ENCODE assay signal across 2 cellular contexts in the genomic region with DNA sequence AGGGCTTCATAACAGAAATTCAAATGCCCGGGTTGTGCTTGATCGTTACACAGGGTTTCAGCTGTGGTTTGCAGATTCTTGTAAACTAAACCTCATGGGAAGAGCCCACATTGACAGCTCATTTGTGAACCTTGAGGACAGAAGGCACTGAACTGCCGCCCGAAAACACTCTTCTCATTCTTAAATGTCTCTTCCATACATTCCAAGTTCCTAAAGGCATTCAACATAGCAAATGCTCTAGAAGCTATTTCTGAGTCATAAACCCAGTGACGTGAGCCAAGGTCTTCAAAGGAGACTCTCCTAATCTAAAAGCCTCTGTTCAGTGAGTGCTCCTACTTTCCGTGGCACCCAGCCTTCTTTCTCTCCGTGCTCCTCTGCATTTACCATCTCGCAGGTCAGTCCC.
TF ChIP-seq lines count a peak whose summit lies in the region.

No MANE protein-coding gene starts in this region.

TF ChIP-seq in GM23338, 12 proteins besides CTCF, POLR2A, EP300 and RAD21:
- TF ChIP-seq, protein P1, sequence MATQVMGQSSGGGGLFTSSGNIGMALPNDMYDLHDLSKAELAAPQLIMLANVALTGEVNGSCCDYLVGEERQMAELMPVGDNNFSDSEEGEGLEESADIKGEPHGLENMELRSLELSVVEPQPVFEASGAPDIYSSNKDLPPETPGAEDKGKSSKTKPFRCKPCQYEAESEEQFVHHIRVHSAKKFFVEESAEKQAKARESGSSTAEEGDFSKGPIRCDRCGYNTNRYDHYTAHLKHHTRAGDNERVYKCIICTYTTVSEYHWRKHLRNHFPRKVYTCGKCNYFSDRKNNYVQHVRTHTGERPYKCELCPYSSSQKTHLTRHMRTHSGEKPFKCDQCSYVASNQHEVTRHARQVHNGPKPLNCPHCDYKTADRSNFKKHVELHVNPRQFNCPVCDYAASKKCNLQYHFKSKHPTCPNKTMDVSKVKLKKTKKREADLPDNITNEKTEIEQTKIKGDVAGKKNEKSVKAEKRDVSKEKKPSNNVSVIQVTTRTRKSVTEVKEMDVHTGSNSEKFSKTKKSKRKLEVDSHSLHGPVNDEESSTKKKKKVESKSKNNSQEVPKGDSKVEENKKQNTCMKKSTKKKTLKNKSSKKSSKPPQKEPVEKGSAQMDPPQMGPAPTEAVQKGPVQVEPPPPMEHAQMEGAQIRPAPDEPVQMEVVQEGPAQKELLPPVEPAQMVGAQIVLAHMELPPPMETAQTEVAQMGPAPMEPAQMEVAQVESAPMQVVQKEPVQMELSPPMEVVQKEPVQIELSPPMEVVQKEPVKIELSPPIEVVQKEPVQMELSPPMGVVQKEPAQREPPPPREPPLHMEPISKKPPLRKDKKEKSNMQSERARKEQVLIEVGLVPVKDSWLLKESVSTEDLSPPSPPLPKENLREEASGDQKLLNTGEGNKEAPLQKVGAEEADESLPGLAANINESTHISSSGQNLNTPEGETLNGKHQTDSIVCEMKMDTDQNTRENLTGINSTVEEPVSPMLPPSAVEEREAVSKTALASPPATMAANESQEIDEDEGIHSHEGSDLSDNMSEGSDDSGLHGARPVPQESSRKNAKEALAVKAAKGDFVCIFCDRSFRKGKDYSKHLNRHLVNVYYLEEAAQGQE (IDR thresholded peaks at IDR 0.05; ENCODE audit: unreplicated experiment) = no peak
- TF ChIP-seq, protein P2, sequence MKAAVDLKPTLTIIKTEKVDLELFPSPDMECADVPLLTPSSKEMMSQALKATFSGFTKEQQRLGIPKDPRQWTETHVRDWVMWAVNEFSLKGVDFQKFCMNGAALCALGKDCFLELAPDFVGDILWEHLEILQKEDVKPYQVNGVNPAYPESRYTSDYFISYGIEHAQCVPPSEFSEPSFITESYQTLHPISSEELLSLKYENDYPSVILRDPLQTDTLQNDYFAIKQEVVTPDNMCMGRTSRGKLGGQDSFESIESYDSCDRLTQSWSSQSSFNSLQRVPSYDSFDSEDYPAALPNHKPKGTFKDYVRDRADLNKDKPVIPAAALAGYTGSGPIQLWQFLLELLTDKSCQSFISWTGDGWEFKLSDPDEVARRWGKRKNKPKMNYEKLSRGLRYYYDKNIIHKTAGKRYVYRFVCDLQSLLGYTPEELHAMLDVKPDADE (IDR thresholded peaks at IDR 0.05) = no peak
- TF ChIP-seq EZH2 (IDR thresholded peaks at IDR 0.05; ENCODE audit: low read depth, unreplicated experiment) = no peak
- TF ChIP-seq STAT1 (IDR thresholded peaks at IDR 0.05; ENCODE audit: unreplicated experiment) = no peak
- TF ChIP-seq CREB1 (CRISPR knock-in tag; IDR thresholded peaks at IDR 0.05; ENCODE audit: low read depth) = no peak
- no peak for TF ChIP-seq EZH2phosphoT487 (IDR thresholded peaks at IDR 0.05; ENCODE audit: unreplicated experiment)
- TF ChIP-seq ZNF331 (CRISPR knock-in tag; IDR thresholded peaks at IDR 0.05; ENCODE audit: low read depth) = no peak
- TF ChIP-seq, protein P3, sequence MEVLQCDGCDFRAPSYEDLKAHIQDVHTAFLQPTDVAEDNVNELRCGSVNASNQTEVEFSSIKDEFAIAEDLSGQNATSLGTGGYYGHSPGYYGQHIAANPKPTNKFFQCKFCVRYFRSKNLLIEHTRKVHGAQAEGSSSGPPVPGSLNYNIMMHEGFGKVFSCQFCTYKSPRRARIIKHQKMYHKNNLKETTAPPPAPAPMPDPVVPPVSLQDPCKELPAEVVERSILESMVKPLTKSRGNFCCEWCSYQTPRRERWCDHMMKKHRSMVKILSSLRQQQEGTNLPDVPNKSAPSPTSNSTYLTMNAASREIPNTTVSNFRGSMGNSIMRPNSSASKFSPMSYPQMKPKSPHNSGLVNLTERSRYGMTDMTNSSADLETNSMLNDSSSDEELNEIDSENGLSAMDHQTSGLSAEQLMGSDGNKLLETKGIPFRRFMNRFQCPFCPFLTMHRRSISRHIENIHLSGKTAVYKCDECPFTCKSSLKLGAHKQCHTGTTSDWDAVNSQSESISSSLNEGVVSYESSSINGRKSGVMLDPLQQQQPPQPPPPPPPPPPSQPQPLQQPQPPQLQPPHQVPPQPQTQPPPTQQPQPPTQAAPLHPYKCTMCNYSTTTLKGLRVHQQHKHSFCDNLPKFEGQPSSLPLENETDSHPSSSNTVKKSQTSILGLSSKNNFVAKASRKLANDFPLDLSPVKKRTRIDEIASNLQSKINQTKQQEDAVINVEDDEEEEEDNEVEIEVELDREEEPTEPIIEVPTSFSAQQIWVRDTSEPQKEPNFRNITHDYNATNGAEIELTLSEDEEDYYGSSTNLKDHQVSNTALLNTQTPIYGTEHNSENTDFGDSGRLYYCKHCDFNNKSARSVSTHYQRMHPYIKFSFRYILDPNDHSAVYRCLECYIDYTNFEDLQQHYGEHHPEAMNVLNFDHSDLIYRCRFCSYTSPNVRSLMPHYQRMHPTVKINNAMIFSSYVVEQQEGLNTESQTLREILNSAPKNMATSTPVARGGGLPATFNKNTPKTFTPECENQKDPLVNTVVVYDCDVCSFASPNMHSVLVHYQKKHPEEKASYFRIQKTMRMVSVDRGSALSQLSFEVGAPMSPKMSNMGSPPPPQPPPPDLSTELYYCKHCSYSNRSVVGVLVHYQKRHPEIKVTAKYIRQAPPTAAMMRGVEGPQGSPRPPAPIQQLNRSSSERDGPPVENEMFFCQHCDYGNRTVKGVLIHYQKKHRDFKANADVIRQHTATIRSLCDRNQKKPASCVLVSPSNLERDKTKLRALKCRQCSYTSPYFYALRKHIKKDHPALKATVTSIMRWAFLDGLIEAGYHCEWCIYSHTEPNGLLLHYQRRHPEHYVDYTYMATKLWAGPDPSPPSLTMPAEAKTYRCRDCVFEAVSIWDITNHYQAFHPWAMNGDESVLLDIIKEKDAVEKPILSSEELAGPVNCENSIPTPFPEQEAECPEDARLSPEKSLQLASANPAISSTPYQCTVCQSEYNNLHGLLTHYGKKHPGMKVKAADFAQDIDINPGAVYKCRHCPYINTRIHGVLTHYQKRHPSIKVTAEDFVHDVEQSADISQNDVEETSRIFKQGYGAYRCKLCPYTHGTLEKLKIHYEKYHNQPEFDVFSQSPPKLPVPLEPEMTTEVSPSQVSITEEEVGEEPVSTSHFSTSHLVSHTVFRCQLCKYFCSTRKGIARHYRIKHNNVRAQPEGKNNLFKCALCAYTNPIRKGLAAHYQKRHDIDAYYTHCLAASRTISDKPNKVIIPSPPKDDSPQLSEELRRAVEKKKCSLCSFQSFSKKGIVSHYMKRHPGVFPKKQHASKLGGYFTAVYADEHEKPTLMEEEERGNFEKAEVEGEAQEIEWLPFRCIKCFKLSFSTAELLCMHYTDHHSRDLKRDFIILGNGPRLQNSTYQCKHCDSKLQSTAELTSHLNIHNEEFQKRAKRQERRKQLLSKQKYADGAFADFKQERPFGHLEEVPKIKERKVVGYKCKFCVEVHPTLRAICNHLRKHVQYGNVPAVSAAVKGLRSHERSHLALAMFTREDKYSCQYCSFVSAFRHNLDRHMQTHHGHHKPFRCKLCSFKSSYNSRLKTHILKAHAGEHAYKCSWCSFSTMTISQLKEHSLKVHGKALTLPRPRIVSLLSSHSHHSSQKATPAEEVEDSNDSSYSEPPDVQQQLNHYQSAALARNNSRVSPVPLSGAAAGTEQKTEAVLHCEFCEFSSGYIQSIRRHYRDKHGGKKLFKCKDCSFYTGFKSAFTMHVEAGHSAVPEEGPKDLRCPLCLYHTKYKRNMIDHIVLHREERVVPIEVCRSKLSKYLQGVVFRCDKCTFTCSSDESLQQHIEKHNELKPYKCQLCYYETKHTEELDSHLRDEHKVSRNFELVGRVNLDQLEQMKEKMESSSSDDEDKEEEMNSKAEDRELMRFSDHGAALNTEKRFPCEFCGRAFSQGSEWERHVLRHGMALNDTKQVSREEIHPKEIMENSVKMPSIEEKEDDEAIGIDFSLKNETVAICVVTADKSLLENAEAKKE (CRISPR knock-in tag; IDR thresholded peaks at IDR 0.05) = no peak
- TF ChIP-seq ZNF114 (CRISPR knock-in tag; IDR thresholded peaks at IDR 0.05) = no peak
TF ChIP-seq in GM23338: peak in this region for 0.

TF ChIP-seq in SK-N-SH, 30 proteins besides CTCF, POLR2A, EP300 and RAD21 (continued from another document):
- TF ChIP-seq JUND (IDR thresholded peaks at IDR 0.05) (no peak), RFX5 (IDR thresholded peaks at IDR 0.05; ENCODE audit: low read length) (no peak), RXRA (IDR thresholded peaks at IDR 0.05; ENCODE audit: borderline replicate concordance, low read depth) (no peak), CHD2 (IDR thresholded peaks at IDR 0.05; ENCODE audit: low read length, partially characterized antibody) (no peak), YY1 (IDR thresholded peaks at IDR 0.05; ENCODE audit: low read depth) (no peak), FOXJ3 (CRISPR knock-in tag; IDR thresholded peaks at IDR 0.05) (no peak), TCF12 (IDR thresholded peaks at IDR 0.05) (no peak), MXI1 (IDR thresholded peaks at IDR 0.05; ENCODE audit: low read depth, low read length) (no peak), SIN3A (IDR thresholded peaks at IDR 0.05; ENCODE audit: borderline replicate concordance, low read depth, low read length) (no peak), TAF1 (IDR thresholded peaks at IDR 0.05; ENCODE audit: borderline replicate concordance, low read depth, low read length) (no peak)
- TF ChIP-seq, protein P4, sequence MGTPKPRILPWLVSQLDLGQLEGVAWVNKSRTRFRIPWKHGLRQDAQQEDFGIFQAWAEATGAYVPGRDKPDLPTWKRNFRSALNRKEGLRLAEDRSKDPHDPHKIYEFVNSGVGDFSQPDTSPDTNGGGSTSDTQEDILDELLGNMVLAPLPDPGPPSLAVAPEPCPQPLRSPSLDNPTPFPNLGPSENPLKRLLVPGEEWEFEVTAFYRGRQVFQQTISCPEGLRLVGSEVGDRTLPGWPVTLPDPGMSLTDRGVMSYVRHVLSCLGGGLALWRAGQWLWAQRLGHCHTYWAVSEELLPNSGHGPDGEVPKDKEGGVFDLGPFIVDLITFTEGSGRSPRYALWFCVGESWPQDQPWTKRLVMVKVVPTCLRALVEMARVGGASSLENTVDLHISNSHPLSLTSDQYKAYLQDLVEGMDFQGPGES (IDR thresholded peaks at IDR 0.05; ENCODE audit: low read depth, low read length) = no peak
- TF ChIP-seq, protein P5, sequence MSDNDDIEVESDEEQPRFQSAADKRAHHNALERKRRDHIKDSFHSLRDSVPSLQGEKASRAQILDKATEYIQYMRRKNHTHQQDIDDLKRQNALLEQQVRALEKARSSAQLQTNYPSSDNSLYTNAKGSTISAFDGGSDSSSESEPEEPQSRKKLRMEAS (IDR thresholded peaks at IDR 0.05; ENCODE audit: low read depth) = no peak
TF ChIP-seq in SK-N-SH: peak in this region for 0.
